Comparison of ENCODE assay signal across 2 cellular contexts in the genomic region with DNA sequence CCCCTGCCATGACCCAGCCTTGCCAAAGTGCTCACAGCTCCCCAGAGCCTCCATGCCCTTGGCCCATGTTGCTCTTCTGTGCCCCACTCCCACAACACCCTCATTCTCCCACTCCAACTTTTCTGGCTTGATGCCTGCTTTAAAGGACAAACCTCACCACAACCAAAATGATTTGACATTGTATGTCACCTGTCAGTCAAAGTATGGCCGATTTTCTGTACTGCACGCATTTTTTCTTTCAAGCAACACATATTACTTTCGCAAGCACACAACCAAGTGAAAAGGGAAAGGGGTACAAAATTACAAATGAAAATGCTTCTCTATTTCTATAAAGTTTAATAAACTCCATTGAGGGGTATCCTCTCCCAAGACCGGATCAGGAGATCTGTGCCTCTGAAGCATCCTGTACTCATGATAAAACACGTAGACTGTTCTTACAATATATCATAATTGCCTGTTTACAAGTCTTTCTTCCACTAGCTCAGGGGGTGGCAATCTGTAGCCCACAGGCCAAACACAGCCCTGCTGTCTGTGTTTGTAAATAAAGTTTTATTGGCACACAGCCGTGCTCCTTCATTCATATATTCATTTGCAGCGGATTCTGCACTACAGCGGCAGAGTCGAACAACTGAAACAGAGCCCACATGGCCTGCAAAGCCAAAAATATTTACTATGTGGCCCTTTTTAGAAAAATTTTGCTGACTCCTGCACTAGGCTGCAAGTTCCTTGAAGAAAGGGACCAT.
TF ChIP-seq lines count a peak whose summit lies in the region.

No MANE protein-coding gene starts in this region.

TF ChIP-seq in GM23338, 12 proteins besides CTCF, POLR2A, EP300 and RAD21:
- TF ChIP-seq POLR2AphosphoS5 (IDR thresholded peaks at IDR 0.05; ENCODE audit: low read depth) (no peak), CREB1 (CRISPR knock-in tag; IDR thresholded peaks at IDR 0.05; ENCODE audit: low read depth) (no peak), NANOG (IDR thresholded peaks at IDR 0.05; ENCODE audit: borderline replicate concordance) (no peak), JUNB (IDR thresholded peaks at IDR 0.05; ENCODE audit: unreplicated experiment) (no peak), ZNF114 (CRISPR knock-in tag; IDR thresholded peaks at IDR 0.05) (no peak), STAT1 (IDR thresholded peaks at IDR 0.05; ENCODE audit: unreplicated experiment) (no peak)
- TF ChIP-seq, protein P1, sequence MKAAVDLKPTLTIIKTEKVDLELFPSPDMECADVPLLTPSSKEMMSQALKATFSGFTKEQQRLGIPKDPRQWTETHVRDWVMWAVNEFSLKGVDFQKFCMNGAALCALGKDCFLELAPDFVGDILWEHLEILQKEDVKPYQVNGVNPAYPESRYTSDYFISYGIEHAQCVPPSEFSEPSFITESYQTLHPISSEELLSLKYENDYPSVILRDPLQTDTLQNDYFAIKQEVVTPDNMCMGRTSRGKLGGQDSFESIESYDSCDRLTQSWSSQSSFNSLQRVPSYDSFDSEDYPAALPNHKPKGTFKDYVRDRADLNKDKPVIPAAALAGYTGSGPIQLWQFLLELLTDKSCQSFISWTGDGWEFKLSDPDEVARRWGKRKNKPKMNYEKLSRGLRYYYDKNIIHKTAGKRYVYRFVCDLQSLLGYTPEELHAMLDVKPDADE (IDR thresholded peaks at IDR 0.05): no peak
- TF ChIP-seq, protein P2, sequence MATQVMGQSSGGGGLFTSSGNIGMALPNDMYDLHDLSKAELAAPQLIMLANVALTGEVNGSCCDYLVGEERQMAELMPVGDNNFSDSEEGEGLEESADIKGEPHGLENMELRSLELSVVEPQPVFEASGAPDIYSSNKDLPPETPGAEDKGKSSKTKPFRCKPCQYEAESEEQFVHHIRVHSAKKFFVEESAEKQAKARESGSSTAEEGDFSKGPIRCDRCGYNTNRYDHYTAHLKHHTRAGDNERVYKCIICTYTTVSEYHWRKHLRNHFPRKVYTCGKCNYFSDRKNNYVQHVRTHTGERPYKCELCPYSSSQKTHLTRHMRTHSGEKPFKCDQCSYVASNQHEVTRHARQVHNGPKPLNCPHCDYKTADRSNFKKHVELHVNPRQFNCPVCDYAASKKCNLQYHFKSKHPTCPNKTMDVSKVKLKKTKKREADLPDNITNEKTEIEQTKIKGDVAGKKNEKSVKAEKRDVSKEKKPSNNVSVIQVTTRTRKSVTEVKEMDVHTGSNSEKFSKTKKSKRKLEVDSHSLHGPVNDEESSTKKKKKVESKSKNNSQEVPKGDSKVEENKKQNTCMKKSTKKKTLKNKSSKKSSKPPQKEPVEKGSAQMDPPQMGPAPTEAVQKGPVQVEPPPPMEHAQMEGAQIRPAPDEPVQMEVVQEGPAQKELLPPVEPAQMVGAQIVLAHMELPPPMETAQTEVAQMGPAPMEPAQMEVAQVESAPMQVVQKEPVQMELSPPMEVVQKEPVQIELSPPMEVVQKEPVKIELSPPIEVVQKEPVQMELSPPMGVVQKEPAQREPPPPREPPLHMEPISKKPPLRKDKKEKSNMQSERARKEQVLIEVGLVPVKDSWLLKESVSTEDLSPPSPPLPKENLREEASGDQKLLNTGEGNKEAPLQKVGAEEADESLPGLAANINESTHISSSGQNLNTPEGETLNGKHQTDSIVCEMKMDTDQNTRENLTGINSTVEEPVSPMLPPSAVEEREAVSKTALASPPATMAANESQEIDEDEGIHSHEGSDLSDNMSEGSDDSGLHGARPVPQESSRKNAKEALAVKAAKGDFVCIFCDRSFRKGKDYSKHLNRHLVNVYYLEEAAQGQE (IDR thresholded peaks at IDR 0.05; ENCODE audit: unreplicated experiment): no peak

TF ChIP-seq in H1, 55 proteins besides CTCF, POLR2A, EP300 and RAD21:
- TF ChIP-seq MAFK (IDR thresholded peaks at IDR 0.05; ENCODE audit: low read depth, low read length) (no peak), RBBP5 (IDR thresholded peaks at IDR 0.05; ENCODE audit: borderline replicate concordance, low read depth, low read length) (no peak), TCF12 (IDR thresholded peaks at IDR 0.05; ENCODE audit: low read depth, low read length) (no peak), SAP30 (IDR thresholded peaks at IDR 0.05; ENCODE audit: insufficient read depth, insufficient replicate concordance, low read length) (no peak), CTBP2 (IDR thresholded peaks at IDR 0.05; ENCODE audit: borderline replicate concordance, insufficient read depth, insufficient read length, low read length) (no peak), CEBPB (IDR thresholded peaks at IDR 0.05; ENCODE audit: low read depth, low read length) (no peak), CREB1 (IDR thresholded peaks at IDR 0.05) (no peak), SP1 (IDR thresholded peaks at IDR 0.05; ENCODE audit: low read depth, low read length) (no peak), EGR1 (IDR thresholded peaks at IDR 0.05; ENCODE audit: borderline replicate concordance, low read depth, low read length) (no peak), ASH2L (IDR thresholded peaks at IDR 0.05; ENCODE audit: low read length) (no peak), KDM4A (IDR thresholded peaks at IDR 0.05; ENCODE audit: low read depth, low read length, severe bottlenecking) (no peak)
- TF ChIP-seq, protein P3, sequence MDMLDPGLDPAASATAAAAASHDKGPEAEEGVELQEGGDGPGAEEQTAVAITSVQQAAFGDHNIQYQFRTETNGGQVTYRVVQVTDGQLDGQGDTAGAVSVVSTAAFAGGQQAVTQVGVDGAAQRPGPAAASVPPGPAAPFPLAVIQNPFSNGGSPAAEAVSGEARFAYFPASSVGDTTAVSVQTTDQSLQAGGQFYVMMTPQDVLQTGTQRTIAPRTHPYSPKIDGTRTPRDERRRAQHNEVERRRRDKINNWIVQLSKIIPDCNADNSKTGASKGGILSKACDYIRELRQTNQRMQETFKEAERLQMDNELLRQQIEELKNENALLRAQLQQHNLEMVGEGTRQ (IDR thresholded peaks at IDR 0.05; ENCODE audit: low read length): no peak
